In the genomic region with DNA sequence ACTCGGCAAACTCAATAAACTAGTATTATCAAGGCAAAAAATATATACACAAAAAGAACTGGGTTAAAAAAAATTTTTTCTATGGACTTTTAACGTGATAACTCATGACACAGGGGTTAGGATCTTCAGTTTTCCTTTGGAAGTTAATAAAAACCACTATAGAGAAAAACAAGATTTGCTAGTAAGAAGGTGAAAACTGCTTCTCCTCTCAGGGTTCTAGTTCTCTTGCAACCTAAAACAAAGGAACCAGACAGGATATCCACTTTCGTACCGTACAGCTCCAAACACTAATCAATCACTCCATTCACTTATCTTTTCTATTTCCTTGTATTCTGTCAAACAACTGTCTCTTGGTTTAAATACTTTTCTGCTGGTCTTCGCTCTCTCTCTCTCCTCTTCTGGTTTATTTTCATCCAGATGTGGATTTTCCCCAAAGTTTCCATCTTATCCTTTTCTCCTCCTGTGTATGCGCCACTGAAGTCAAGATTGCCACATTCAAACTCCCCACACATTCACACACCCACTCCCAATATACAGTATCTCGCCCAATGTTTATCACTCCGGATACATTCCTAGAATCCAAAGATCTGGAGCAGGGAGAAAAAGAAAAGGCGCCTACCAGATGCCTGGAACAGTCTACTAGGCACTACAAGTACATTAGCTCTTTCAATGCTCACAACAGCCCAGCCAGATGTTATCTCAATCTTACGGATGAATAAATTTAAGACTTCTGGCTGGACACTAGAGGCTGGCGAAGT, we compare ENCODE assay signal across 7 cellular contexts. TPM values are rescaled to one million over a fixed set of nuclear protein-coding genes. Genes with fewer than 3 reads are reported as not detected.
DNase-seq lines count a peak whose midpoint lies in the region; ATAC-seq and TF ChIP-seq lines count a peak whose summit lies in the region.

No MANE protein-coding gene starts in this region.

- peak overlapping the region; percentile 61; the same call in 1 of the 2 replicates for H3K23ac ChIP-seq in IMR-90 (ENCODE audit: low read depth, low read length)

- TF ChIP-seq POLR2A in IMR-90 (IDR thresholded peaks at IDR 0.05; ENCODE audit: low read depth, low read length) = no peak

- H2AFZ ChIP-seq in IMR-90 (replicated peaks; ENCODE audit: low read length, poor library complexity) = peak overlapping the region; percentile 99

- TF ChIP-seq CTCF in IMR-90 (conservative IDR thresholded peaks at IDR 0.05; ENCODE audit: low read depth, low read length) = no peak

- peak overlapping the region; percentile 84 for H3K4me3 ChIP-seq in IMR-90 (ENCODE audit: insufficient read depth, low read depth, low read length)
- H3K4me3 ChIP-seq in mononuclear cell (ENCODE audit: low read length) = peak overlapping the region; percentile 68

- H2BK5ac ChIP-seq in IMR-90 (ENCODE audit: low read depth, low read length, poor library complexity, severe bottlenecking) = peak overlapping the region; percentile 56

- H3K27ac Mint-ChIP-seq in central memory CD8-positive, alpha-beta T cell (ENCODE audit: low read depth) = peak overlapping the region; percentile 97

- no peak overlapping the region for H2BK15ac ChIP-seq in IMR-90 (ENCODE audit: low read depth, low read length)

- H3K9me3 ChIP-seq in IMR-90 (ENCODE audit: control insufficient read depth, insufficient read depth, low read length) (no peaks in the 10 kb centered on the region), mononuclear cell (ENCODE audit: low read depth, low read length) (no peaks in the 10 kb centered on the region)

- POLR2A ChIA-PET in IMR-90 (lab: Charles Lee; ENCODE audit: unreplicated experiment) = interaction anchor here (0.5 to 1.1 kb wide), 5 partner anchors 29 to 114 kb away, joined by 3 to 5 read pairs (median 4); no protein-coding TSS in a partner anchor

- intact Hi-C loops in IMR-90 (cut with micrococcal nuclease) = loop anchor here (10.0 kb wide), 1 partner anchor 113 kb away; no protein-coding TSS in a partner anchor

- peak overlapping the region; percentile 85 for H3K4me3 Mint-ChIP-seq in central memory CD8-positive, alpha-beta T cell

- H4K8ac ChIP-seq in IMR-90 (ENCODE audit: low read depth in 2 of 2, low read length in 2 of 2) = peak overlapping the region; percentile 62 to 94

- peak overlapping the region; percentile 86 for H3K9ac ChIP-seq in IMR-90 (ENCODE audit: low read depth, low read length)

- 5% methylated on average over 6 of the region's 11 CpGs; no CpG with 5 or more reads in 1 of the 2 experiments for WGBS in IMR-90 (ENCODE audit: extremely low coverage in 2 of 2, insufficient read length in 1 of 2), 2 experiments

- peaks cover 42% of the 10 kb centered on the region for H3K4me1 Mint-ChIP-seq in central memory CD8-positive, alpha-beta T cell

- peak; percentile 5 for DNase-seq in IMR-90
- no peak for DNase-seq in central memory CD8-positive, alpha-beta T cell (ENCODE audit: low spot score in 2 of 2)
- no peak for DNase-seq in GOT3 (lab: John Stamatoyannopoulos, UW)
- DNase-seq in COLO668 (lab: John Stamatoyannopoulos, UW; ENCODE audit: unreplicated experiment) = no peak
- DNase-seq in NK-92 (lab: John Stamatoyannopoulos, UW; ENCODE audit: unreplicated experiment) = no peak

- H3K27ac ChIP-seq in IMR-90 (ENCODE audit: insufficient read depth, low read length) = peak overlapping the region; percentile 70

- 0 out of 2 replicates have a peak overlapping the region, but pooled peaks have one; percentile 43 for H2BK120ac ChIP-seq in IMR-90 (ENCODE audit: low read depth, low read length)

- H3K36me3 ChIP-seq in IMR-90 (ENCODE audit: control insufficient read depth, insufficient read depth, low read length) = peaks cover 2% of the 10 kb centered on the region; the same call in 1 of the 2 replicates

- CTCF ChIA-PET in IMR-90 (lab: Yijun Ruan, JAX) = interaction anchor here (0.7 to 2.0 kb wide), 5 partner anchors 17 to 205 kb away, joined by 3 to 6 read pairs (median 3); a partner anchor contains a TSS

- H3K27me3 ChIP-seq in IMR-90 (ENCODE audit: control insufficient read depth, insufficient read depth, low read length) (no peaks in the 10 kb centered on the region), mononuclear cell (ENCODE audit: insufficient read depth, low read length) (no peaks in the 10 kb centered on the region)

- no peaks in the 10 kb centered on the region for H3K9me1 ChIP-seq in IMR-90 (ENCODE audit: insufficient read depth, low read length)

- H3K79me1 ChIP-seq in IMR-90 (ENCODE audit: low read depth in 1 of 2, low read length in 2 of 2) = peaks cover 7 to 15% of the 10 kb centered on the region in 2 experiments; a peak in 3 of 4 replicates

- no peak for TF ChIP-seq RAD21 in IMR-90 (IDR thresholded peaks at IDR 0.05; ENCODE audit: low read length)

- H2BK20ac ChIP-seq in IMR-90 (ENCODE audit: low read depth, low read length) = no peak overlapping the region

- no TSS peak for BruUV-seq in IMR-90 (replicated peaks; lab: Mats Ljungman, UMichigan)

- H3K4ac ChIP-seq in IMR-90 (ENCODE audit: low read depth, low read length) = peak overlapping the region; percentile 85

- H3K4me1 ChIP-seq in IMR-90 (ENCODE audit: control insufficient read depth, insufficient read depth, low read length) (no peaks in the 10 kb centered on the region), mononuclear cell (ENCODE audit: insufficient read depth, low read length) (peaks cover 23% of the 10 kb centered on the region)

- H4K91ac ChIP-seq in IMR-90 (ENCODE audit: insufficient read depth, low read depth, low read length) = peak overlapping the region; percentile 44; the same call in 1 of the 2 replicates

- peak overlapping the region; percentile 52 for H4K5ac ChIP-seq in IMR-90 (ENCODE audit: low read depth, low read length)

- H3K14ac ChIP-seq in IMR-90 (replicated peaks; ENCODE audit: low read depth, low read length) = peak overlapping the region; percentile 59; the same call in 1 of the 2 replicates

- peaks cover 37% of the 10 kb centered on the region for H3K36me3 Mint-ChIP-seq in central memory CD8-positive, alpha-beta T cell (ENCODE audit: insufficient read depth)

- peak overlapping the region; percentile 97 for H2AK9ac ChIP-seq in IMR-90 (replicated peaks; ENCODE audit: low read depth, low read length, poor library complexity)

- no peaks in the 10 kb centered on the region for H3K27me3 Mint-ChIP-seq in central memory CD8-positive, alpha-beta T cell

- dilution Hi-C loops in IMR-90 (cut with HindIII; ENCODE audit: low sequenced_read_pairs, unreplicated experiment) = no loop called here

- H4K20me1 ChIP-seq in IMR-90 (ENCODE audit: insufficient read depth, low read length) = peaks cover 28% of the 10 kb centered on the region

- no peaks in the 10 kb centered on the region for H3K9me3 Mint-ChIP-seq in central memory CD8-positive, alpha-beta T cell

- ATAC-seq in GM19035 (IDR thresholded peaks at IDR 0.05; ENCODE audit: unreplicated experiment) (peak; percentile 11), IMR-90 (ENCODE audit: low read depth) (peak; percentile 2; the same call in 1 of the 2 replicates)
- no peak for ATAC-seq in central memory CD8-positive, alpha-beta T cell (replicated peaks; ENCODE audit: extremely low read depth, poor library complexity, severe bottlenecking)

- in situ Hi-C loops in IMR-90 (cut with MboI; ENCODE audit: low sequenced_read_pairs) = loop anchor here (5.0 to 10.0 kb wide), 2 partner anchors 56 to 203 kb away; a partner anchor contains a TSS

- H2AK5ac ChIP-seq in IMR-90 (ENCODE audit: low read depth, low read length) = peak overlapping the region; percentile 27; the same call in 1 of the 2 replicates

- no peak overlapping the region for H3K18ac ChIP-seq in IMR-90 (ENCODE audit: low read depth, low read length)

- peak overlapping the region; percentile 83; the same call in 1 of the 2 replicates for H3K56ac ChIP-seq in IMR-90 (ENCODE audit: extremely low read depth, insufficient read depth, low read length)

- peak overlapping the region; percentile 90 for H3K4me2 ChIP-seq in IMR-90 (ENCODE audit: low read depth, low read length)

TF ChIP-seq in IMR-90, 13 proteins besides CTCF, POLR2A, EP300 and RAD21 (continues in another document):
- TF ChIP-seq, protein P1, sequence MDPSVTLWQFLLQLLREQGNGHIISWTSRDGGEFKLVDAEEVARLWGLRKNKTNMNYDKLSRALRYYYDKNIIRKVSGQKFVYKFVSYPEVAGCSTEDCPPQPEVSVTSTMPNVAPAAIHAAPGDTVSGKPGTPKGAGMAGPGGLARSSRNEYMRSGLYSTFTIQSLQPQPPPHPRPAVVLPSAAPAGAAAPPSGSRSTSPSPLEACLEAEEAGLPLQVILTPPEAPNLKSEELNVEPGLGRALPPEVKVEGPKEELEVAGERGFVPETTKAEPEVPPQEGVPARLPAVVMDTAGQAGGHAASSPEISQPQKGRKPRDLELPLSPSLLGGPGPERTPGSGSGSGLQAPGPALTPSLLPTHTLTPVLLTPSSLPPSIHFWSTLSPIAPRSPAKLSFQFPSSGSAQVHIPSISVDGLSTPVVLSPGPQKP (IDR thresholded peaks at IDR 0.05; ENCODE audit: borderline replicate concordance, low read depth, low read length) = no peak
- TF ChIP-seq SMC3 (IDR thresholded peaks at IDR 0.05; ENCODE audit: low read depth, low read length) (no peak), BHLHE40 (IDR thresholded peaks at IDR 0.05; ENCODE audit: low read depth, low read length) (no peak), NFE2L2 (IDR thresholded peaks at IDR 0.05; ENCODE audit: low read depth, low read length) (no peak)

RNA-seq across cellular contexts. Expression of a gene that starts 0.8 kb away (rescaled TPM):
- 9.0 and 15.0 TPM in 2 replicates for total RNA-seq in IMR-90 (2012; rRNA removed)
- 15.5 and 19.3 TPM in 2 replicates for polyA plus RNA-seq in IMR-90 (2012; rRNA removed)
- polyA plus RNA-seq in IMR-90 (2012; cell fraction: cytosol; rRNA removed) = 3.9 and 6.9 TPM in 2 replicates
- 35.6 and 60.1 TPM in 2 replicates for polyA plus RNA-seq in IMR-90 (2012; cell fraction: nucleus; rRNA removed; ENCODE audit: low replicate concordance)
- 58.4 TPM for total RNA-seq in mononuclear cell

RNA-seq across cellular contexts. Expression of a gene that starts 21.4 kb away (rescaled TPM):
- total RNA-seq in IMR-90 (2012; rRNA removed) (under 0.01 TPM in 1 of 2 replicates, not detected in the other), mononuclear cell (0.21 TPM)
- polyA plus RNA-seq in IMR-90 (2012; rRNA removed) = 0.06 TPM in 1 of 2 replicates, not detected in the other
- polyA plus RNA-seq in IMR-90 (2012; cell fraction: cytosol; rRNA removed) = 0.01 and 0.04 TPM in 2 replicates
- polyA plus RNA-seq in IMR-90 (2012; cell fraction: nucleus; rRNA removed; ENCODE audit: low replicate concordance) = 0.08 TPM in 2 replicates

RNA-seq across cellular contexts. Expression of a gene that starts 30.4 kb away (rescaled TPM):
- 0.28 and 0.54 TPM in 2 replicates for total RNA-seq in IMR-90 (2012; rRNA removed)
- 0.43 and 0.67 TPM in 2 replicates for polyA plus RNA-seq in IMR-90 (2012; rRNA removed)
- 0.09 and 0.54 TPM in 2 replicates for polyA plus RNA-seq in IMR-90 (2012; cell fraction: cytosol; rRNA removed)
- 0.09 and 0.69 TPM in 2 replicates for polyA plus RNA-seq in IMR-90 (2012; cell fraction: nucleus; rRNA removed; ENCODE audit: low replicate concordance)
- 6.3 TPM for total RNA-seq in mononuclear cell

RNA-seq across cellular contexts. Expression of a gene that starts 55.2 kb away (rescaled TPM):
- total RNA-seq in IMR-90 (2012; rRNA removed) (19.7 and 38.3 TPM in 2 replicates), mononuclear cell (98.9 TPM)
- polyA plus RNA-seq in IMR-90 (2012; rRNA removed) = 14.2 and 19.1 TPM in 2 replicates
- 2.3 and 4.0 TPM in 2 replicates for polyA plus RNA-seq in IMR-90 (2012; cell fraction: cytosol; rRNA removed)
- polyA plus RNA-seq in IMR-90 (2012; cell fraction: nucleus; rRNA removed; ENCODE audit: low replicate concordance) = 13.0 and 19.9 TPM in 2 replicates
